Comparison of ENCODE assay signal across 1 cellular context in the genomic region with DNA sequence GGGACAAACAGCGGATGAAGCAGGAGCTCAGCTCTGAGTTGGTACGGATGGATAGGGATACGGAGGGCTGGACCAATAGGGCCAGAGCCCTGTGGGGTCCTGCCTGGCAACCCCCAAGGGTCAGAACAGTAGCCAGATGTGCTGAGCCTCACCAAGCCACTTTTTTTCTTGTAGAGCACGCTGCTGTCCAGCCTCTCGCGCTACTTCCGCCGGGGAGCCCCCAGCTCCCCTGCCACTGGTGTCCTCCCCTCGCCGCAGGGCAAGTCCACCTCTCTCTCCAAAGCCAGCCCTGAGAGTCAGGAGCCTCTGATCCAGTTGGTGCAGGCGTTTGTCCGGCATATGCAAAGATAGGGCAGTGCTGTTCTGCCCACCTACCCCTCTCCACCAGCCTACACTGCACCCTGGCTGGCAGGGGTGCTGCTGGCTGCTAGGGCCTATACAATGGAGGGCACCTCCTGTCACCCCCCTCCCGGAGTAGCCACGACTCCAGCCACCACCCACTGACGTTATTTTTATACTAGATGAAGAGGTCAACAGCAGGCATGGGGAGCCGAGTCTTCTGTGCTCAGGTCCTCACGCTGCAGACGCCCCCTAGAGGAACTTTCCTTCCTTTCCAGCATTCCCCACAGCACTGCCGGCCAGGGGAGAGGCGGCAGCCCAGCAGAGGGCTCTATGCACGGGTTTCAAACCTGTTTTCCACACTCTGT.
TF ChIP-seq lines count a peak whose summit lies in the region.

No MANE protein-coding gene starts in this region.

TF ChIP-seq in K562, 482 proteins besides CTCF, POLR2A, EP300 and RAD21 (continued from another document and continues in another):
- TF ChIP-seq RUNX1 (IDR thresholded peaks at IDR 0.05; ENCODE audit: low read depth): no peak
- TF ChIP-seq IRF2 (CRISPR knock-in tag; IDR thresholded peaks at IDR 0.05): no peak
- TF ChIP-seq SMC3 (conservative IDR thresholded peaks at IDR 0.05; ENCODE audit: insufficient read depth, low read depth, low read length): peak; percentile 43; the same call in 1 of the 2 replicates
- no peak for TF ChIP-seq CCNT2 (IDR thresholded peaks at IDR 0.05; ENCODE audit: borderline replicate concordance, extremely low read depth, insufficient read length, low read depth, low read length)
- peak; percentile 63 for TF ChIP-seq MTA3 (IDR thresholded peaks at IDR 0.05; ENCODE audit: borderline replicate concordance)
- 0 out of 2 replicates have a peak, but pooled peaks have one; percentile 53 for TF ChIP-seq XRCC5 (IDR thresholded peaks at IDR 0.05; ENCODE audit: low read depth, low read length)
- TF ChIP-seq ZNF75A (CRISPR knock-in tag; IDR thresholded peaks at IDR 0.05): no peak
- TF ChIP-seq, protein P1, sequence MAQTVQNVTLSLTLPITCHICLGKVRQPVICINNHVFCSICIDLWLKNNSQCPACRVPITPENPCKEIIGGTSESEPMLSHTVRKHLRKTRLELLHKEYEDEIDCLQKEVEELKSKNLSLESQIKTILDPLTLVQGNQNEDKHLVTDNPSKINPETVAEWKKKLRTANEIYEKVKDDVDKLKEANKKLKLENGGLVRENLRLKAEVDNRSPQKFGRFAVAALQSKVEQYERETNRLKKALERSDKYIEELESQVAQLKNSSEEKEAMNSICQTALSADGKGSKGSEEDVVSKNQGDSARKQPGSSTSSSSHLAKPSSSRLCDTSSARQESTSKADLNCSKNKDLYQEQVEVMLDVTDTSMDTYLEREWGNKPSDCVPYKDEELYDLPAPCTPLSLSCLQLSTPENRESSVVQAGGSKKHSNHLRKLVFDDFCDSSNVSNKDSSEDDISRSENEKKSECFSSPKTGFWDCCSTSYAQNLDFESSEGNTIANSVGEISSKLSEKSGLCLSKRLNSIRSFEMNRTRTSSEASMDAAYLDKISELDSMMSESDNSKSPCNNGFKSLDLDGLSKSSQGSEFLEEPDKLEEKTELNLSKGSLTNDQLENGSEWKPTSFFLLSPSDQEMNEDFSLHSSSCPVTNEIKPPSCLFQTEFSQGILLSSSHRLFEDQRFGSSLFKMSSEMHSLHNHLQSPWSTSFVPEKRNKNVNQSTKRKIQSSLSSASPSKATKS (CRISPR knock-in tag; IDR thresholded peaks at IDR 0.05): no peak
- TF ChIP-seq, protein P2, sequence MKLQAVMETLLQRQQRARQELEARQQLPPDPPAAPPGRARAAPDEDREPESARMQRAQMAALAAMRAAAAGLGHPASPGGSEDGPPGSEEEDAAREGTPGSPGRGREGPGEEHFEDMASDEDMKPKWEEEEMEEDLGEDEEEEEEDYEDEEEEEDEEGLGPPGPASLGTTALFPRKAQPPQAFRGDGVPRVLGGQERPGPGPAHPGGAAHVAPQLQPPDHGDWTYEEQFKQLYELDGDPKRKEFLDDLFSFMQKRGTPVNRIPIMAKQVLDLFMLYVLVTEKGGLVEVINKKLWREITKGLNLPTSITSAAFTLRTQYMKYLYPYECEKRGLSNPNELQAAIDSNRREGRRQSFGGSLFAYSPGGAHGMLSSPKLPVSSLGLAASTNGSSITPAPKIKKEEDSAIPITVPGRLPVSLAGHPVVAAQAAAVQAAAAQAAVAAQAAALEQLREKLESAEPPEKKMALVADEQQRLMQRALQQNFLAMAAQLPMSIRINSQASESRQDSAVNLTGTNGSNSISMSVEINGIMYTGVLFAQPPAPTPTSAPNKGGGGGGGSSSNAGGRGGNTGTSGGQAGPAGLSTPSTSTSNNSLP (IDR thresholded peaks at IDR 0.05; ENCODE audit: borderline replicate concordance, low read depth, low read length): no peak
- no peak for TF ChIP-seq ADNP (tag; IDR thresholded peaks at IDR 0.05)
- peak; percentile 22 for TF ChIP-seq TAF1 (IDR thresholded peaks at IDR 0.05; ENCODE audit: control insufficient read depth, extremely low read depth, insufficient read depth, low read length, severe bottlenecking)
- TF ChIP-seq ARNT (IDR thresholded peaks at IDR 0.05): peak in 1 of 2 experiments; percentile 46; a peak in 1 of 4 replicates
- 0 out of 2 replicates have a peak, but pooled peaks have one; percentile 16 for TF ChIP-seq SMARCA5 (IDR thresholded peaks at IDR 0.05)
- peak in 1 of 2 experiments; percentile 43; a peak in 1 of 4 replicates for TF ChIP-seq SIN3A (IDR thresholded peaks at IDR 0.05; ENCODE audit: borderline replicate concordance in 2 of 2, control insufficient read depth in 1 of 2, low read depth in 2 of 2, low read length in 2 of 2)
- TF ChIP-seq L3MBTL2 (IDR thresholded peaks at IDR 0.05): peak; percentile 16; the same call in 1 of the 2 replicates
- no peak for TF ChIP-seq SMARCA4 (IDR thresholded peaks at IDR 0.05)
- TF ChIP-seq, protein P3, sequence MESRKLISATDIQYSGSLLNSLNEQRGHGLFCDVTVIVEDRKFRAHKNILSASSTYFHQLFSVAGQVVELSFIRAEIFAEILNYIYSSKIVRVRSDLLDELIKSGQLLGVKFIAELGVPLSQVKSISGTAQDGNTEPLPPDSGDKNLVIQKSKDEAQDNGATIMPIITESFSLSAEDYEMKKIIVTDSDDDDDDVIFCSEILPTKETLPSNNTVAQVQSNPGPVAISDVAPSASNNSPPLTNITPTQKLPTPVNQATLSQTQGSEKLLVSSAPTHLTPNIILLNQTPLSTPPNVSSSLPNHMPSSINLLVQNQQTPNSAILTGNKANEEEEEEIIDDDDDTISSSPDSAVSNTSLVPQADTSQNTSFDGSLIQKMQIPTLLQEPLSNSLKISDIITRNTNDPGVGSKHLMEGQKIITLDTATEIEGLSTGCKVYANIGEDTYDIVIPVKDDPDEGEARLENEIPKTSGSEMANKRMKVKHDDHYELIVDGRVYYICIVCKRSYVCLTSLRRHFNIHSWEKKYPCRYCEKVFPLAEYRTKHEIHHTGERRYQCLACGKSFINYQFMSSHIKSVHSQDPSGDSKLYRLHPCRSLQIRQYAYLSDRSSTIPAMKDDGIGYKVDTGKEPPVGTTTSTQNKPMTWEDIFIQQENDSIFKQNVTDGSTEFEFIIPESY (CRISPR knock-in tag; IDR thresholded peaks at IDR 0.05): peak; percentile 74
- TF ChIP-seq PYGO2 (tag; IDR thresholded peaks at IDR 0.05): no peak
- TF ChIP-seq POLR2G (IDR thresholded peaks at IDR 0.05; ENCODE audit: low read depth, low read length): peak; percentile 83
- 0 out of 2 replicates have a peak, but pooled peaks have one; percentile 16 for TF ChIP-seq BHLHE40 (IDR thresholded peaks at IDR 0.05; ENCODE audit: low read length)
- TF ChIP-seq POLR2AphosphoS5 (IDR thresholded peaks at IDR 0.05; ENCODE audit: control insufficient read depth, insufficient read depth, low read depth, low read length): peak; percentile 66
- peak; percentile 74 for TF ChIP-seq SUPT5H (IDR thresholded peaks at IDR 0.05)
- TF ChIP-seq, protein P4, sequence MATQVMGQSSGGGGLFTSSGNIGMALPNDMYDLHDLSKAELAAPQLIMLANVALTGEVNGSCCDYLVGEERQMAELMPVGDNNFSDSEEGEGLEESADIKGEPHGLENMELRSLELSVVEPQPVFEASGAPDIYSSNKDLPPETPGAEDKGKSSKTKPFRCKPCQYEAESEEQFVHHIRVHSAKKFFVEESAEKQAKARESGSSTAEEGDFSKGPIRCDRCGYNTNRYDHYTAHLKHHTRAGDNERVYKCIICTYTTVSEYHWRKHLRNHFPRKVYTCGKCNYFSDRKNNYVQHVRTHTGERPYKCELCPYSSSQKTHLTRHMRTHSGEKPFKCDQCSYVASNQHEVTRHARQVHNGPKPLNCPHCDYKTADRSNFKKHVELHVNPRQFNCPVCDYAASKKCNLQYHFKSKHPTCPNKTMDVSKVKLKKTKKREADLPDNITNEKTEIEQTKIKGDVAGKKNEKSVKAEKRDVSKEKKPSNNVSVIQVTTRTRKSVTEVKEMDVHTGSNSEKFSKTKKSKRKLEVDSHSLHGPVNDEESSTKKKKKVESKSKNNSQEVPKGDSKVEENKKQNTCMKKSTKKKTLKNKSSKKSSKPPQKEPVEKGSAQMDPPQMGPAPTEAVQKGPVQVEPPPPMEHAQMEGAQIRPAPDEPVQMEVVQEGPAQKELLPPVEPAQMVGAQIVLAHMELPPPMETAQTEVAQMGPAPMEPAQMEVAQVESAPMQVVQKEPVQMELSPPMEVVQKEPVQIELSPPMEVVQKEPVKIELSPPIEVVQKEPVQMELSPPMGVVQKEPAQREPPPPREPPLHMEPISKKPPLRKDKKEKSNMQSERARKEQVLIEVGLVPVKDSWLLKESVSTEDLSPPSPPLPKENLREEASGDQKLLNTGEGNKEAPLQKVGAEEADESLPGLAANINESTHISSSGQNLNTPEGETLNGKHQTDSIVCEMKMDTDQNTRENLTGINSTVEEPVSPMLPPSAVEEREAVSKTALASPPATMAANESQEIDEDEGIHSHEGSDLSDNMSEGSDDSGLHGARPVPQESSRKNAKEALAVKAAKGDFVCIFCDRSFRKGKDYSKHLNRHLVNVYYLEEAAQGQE (CRISPR knock-in tag; IDR thresholded peaks at IDR 0.05; ENCODE audit: low read depth): no peak
- TF ChIP-seq, protein P5, sequence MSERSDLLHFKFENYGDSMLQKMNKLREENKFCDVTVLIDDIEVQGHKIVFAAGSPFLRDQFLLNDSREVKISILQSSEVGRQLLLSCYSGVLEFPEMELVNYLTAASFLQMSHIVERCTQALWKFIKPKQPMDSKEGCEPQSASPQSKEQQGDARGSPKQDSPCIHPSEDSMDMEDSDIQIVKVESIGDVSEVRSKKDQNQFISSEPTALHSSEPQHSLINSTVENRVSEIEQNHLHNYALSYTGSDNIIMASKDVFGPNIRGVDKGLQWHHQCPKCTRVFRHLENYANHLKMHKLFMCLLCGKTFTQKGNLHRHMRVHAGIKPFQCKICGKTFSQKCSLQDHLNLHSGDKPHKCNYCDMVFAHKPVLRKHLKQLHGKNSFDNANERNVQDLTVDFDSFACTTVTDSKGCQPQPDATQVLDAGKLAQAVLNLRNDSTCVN (CRISPR knock-in tag; IDR thresholded peaks at IDR 0.05): no peak
- TF ChIP-seq POLR2B (IDR thresholded peaks at IDR 0.05; ENCODE audit: low read depth, partially characterized antibody): peak; percentile 44
- TF ChIP-seq MCM5 (IDR thresholded peaks at IDR 0.05; ENCODE audit: low read depth): no peak
- TF ChIP-seq ETV5 (CRISPR knock-in tag; IDR thresholded peaks at IDR 0.05; ENCODE audit: low read depth): 0 out of 2 replicates have a peak, but pooled peaks have one; percentile 20
- peak; percentile 37; the same call in 1 of the 2 replicates for TF ChIP-seq RB1 (IDR thresholded peaks at IDR 0.05; ENCODE audit: low read depth)
- peak; percentile 95 for TF ChIP-seq KAT2B (IDR thresholded peaks at IDR 0.05; ENCODE audit: low read depth, low read length)
- TF ChIP-seq GATA2 (CRISPR knock-in tag; IDR thresholded peaks at IDR 0.05): no peak
- peak; percentile 55; the same call in 1 of the 2 replicates for TF ChIP-seq ESRRA (IDR thresholded peaks at IDR 0.05; ENCODE audit: borderline replicate concordance, low read depth)
- peak; percentile 35 for TF ChIP-seq RBM39 (optimal IDR thresholded peaks at IDR 0.05; ENCODE audit: low read depth, low read length)
- TF ChIP-seq, protein P6, sequence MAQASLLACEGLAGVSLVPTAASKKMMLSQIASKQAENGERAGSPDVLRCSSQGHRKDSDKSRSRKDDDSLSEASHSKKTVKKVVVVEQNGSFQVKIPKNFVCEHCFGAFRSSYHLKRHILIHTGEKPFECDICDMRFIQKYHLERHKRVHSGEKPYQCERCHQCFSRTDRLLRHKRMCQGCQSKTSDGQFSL (CRISPR knock-in tag; IDR thresholded peaks at IDR 0.05): no peak
- TF ChIP-seq, protein P6 (tag; IDR thresholded peaks at IDR 0.05): 0 out of 4 replicates have a peak, but pooled peaks of 1 of the 2 experiments have one; percentile 35
- peak; percentile 91 for TF ChIP-seq RBM22 (IDR thresholded peaks at IDR 0.05; ENCODE audit: low read depth, low read length, poor library complexity, severe bottlenecking)
- no peak for TF ChIP-seq RBM15 (IDR thresholded peaks at IDR 0.05; ENCODE audit: insufficient read depth, low read length)
- TF ChIP-seq ZFP36 (IDR thresholded peaks at IDR 0.05; ENCODE audit: low read depth, low read length, partially characterized antibody): no peak
- TF ChIP-seq, protein P7, sequence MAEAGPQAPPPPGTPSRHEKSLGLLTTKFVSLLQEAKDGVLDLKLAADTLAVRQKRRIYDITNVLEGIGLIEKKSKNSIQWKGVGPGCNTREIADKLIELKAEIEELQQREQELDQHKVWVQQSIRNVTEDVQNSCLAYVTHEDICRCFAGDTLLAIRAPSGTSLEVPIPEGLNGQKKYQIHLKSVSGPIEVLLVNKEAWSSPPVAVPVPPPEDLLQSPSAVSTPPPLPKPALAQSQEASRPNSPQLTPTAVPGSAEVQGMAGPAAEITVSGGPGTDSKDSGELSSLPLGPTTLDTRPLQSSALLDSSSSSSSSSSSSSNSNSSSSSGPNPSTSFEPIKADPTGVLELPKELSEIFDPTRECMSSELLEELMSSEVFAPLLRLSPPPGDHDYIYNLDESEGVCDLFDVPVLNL (CRISPR knock-in tag; IDR thresholded peaks at IDR 0.05; ENCODE audit: low read depth): no peak
- TF ChIP-seq CBX3 (IDR thresholded peaks at IDR 0.05; ENCODE audit: borderline replicate concordance in 1 of 2, low read length in 2 of 2): peak in 1 of 2 experiments; percentile 63; a peak in 1 of 3 replicates
- TF ChIP-seq MYC (IDR thresholded peaks at IDR 0.05; ENCODE audit: low read depth, low read length): peak; percentile 58
- no peak for TF ChIP-seq MYC (CRISPR knock-in tag; IDR thresholded peaks at IDR 0.05; ENCODE audit: borderline replicate concordance, low read depth)
- peak in 1 of 2 experiments; percentile 43; a peak in 1 of 4 replicates for TF ChIP-seq MAZ (CRISPR knock-in tag; conservative IDR thresholded peaks at IDR 0.05 in 1 of 2, IDR thresholded peaks at IDR 0.05 in 1 of 2)
- TF ChIP-seq, protein P8, sequence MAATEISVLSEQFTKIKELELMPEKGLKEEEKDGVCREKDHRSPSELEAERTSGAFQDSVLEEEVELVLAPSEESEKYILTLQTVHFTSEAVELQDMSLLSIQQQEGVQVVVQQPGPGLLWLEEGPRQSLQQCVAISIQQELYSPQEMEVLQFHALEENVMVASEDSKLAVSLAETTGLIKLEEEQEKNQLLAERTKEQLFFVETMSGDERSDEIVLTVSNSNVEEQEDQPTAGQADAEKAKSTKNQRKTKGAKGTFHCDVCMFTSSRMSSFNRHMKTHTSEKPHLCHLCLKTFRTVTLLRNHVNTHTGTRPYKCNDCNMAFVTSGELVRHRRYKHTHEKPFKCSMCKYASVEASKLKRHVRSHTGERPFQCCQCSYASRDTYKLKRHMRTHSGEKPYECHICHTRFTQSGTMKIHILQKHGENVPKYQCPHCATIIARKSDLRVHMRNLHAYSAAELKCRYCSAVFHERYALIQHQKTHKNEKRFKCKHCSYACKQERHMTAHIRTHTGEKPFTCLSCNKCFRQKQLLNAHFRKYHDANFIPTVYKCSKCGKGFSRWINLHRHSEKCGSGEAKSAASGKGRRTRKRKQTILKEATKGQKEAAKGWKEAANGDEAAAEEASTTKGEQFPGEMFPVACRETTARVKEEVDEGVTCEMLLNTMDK (IDR thresholded peaks at IDR 0.05; ENCODE audit: borderline replicate concordance, insufficient read depth, low read depth, low read length, poor library complexity, severe bottlenecking): peak; percentile 99
- TF ChIP-seq ZZZ3 (IDR thresholded peaks at IDR 0.05): no peak
- TF ChIP-seq ZNF551 (CRISPR knock-in tag; IDR thresholded peaks at IDR 0.05): no peak
- TF ChIP-seq ZBTB7A (IDR thresholded peaks at IDR 0.05; ENCODE audit: borderline replicate concordance, control insufficient read depth, low read depth, low read length): peak; percentile 52; the same call in 1 of the 2 replicates
